ENCODE assay signal across 8 cellular contexts in genomic region chr10:80596391-80597257, GRCh38. TPM values are rescaled to one million over a fixed set of nuclear protein-coding genes. Genes with fewer than 3 reads are reported as not detected.
DNase-seq lines count a peak whose midpoint lies in the region; ATAC-seq, FAIRE-seq and TF ChIP-seq lines count a peak whose summit lies in the region.

No MANE protein-coding gene starts in this region.

- H3K36me3 Mint-ChIP-seq in Calu3 (ENCODE audit: insufficient read depth, unreplicated experiment): no peaks in the 10 kb centered on the region

- no peak overlapping the region for H3K4me3 ChIP-seq in NB4 (ENCODE audit: low read depth, low read length)
- H3K4me3 ChIP-seq in small intestine (ENCODE audit: low read depth in 1 of 2, low read length in 2 of 2): no peak overlapping the region

- CTCF ChIA-PET in Calu3 (lab: Charles Lee): interaction anchor here (0.6 to 1.9 kb wide), 11 partner anchors 10 to 238 kb away, joined by 3 to 7 read pairs (median 3); no protein-coding TSS in a partner anchor

- intact Hi-C loops in Calu3 (cut with micrococcal nuclease; ENCODE audit: unreplicated experiment): loop anchor here (5.0 kb wide), 1 partner anchor 154 kb away; no protein-coding TSS in a partner anchor

- H3K27me3 Mint-ChIP-seq in Calu3 (ENCODE audit: unreplicated experiment): peaks cover 6% of the 10 kb centered on the region

- DNase-seq in Calu3 (peak; percentile 52), GM20000 (ENCODE audit: low spot score) (peak; percentile 63), NB4 (ENCODE audit: low read depth) (peak; percentile 70), germinal center (ENCODE audit: low spot score) (peak; percentile 61), small intestine (peak; percentile 51)
- peak; percentile 25 to 34 for DNase-seq in activated CD4-positive, alpha-beta T cell treated with anti-CD3 and anti-CD28 coated beads, Interleukin-2, amount 50 U/mL, for 48 hours

- no peak overlapping the region for H3K27ac Mint-ChIP-seq in Calu3 (ENCODE audit: unreplicated experiment)

- H3K4me1 ChIP-seq in small intestine (ENCODE audit: control insufficient read depth in 2 of 2, insufficient read depth in 1 of 2, low read depth in 1 of 2, low read length in 1 of 2): no peaks in the 10 kb centered on the region

- H3K9me3 ChIP-seq in small intestine (ENCODE audit: control insufficient read depth, low read depth): no peaks in the 10 kb centered on the region

- TF ChIP-seq POLR2A in NB4 (IDR thresholded peaks at IDR 0.05; ENCODE audit: extremely low read depth, insufficient read length): no peak

- WGBS in small intestine, 3 donors: 63 to 65% (median 64%) methylated on average over 15 of the region's 15 CpGs

- no peaks in the 10 kb centered on the region for H3K4me1 Mint-ChIP-seq in Calu3 (ENCODE audit: low read depth, unreplicated experiment)

- no peak for ATAC-seq in HG03342 (IDR thresholded peaks at IDR 0.05; ENCODE audit: unreplicated experiment)
- no peak for ATAC-seq in HG02623 (IDR thresholded peaks at IDR 0.05; ENCODE audit: unreplicated experiment)

- TF ChIP-seq CTCF in Calu3 (IDR thresholded peaks at IDR 0.05; ENCODE audit: unreplicated experiment): peak; percentile 91
- peak; percentile 81 for TF ChIP-seq CTCF in GM20000 (IDR thresholded peaks at IDR 0.05; ENCODE audit: extremely low read depth, missing control alignments)
- TF ChIP-seq CTCF in NB4 (IDR thresholded peaks at IDR 0.05; ENCODE audit: low read depth, low read length): peak; percentile 91

- no peak overlapping the region for H3K4me3 Mint-ChIP-seq in Calu3 (ENCODE audit: low read depth, unreplicated experiment)

- H3K27me3 ChIP-seq in small intestine (ENCODE audit: control insufficient read depth in 2 of 2, insufficient read depth in 2 of 2, low read length in 2 of 2): no peaks in the 10 kb centered on the region

- BruUV-seq in Calu3 (replicated peaks; lab: Mats Ljungman, UMichigan): no TSS peak

- H3K27ac ChIP-seq in small intestine (ENCODE audit: low read depth in 1 of 2, low read length in 1 of 2): no peak overlapping the region

- H3K9me3 Mint-ChIP-seq in Calu3 (ENCODE audit: low read depth, unreplicated experiment): no peaks in the 10 kb centered on the region

- H3K36me3 ChIP-seq in small intestine (ENCODE audit: control insufficient read depth in 2 of 2, insufficient read depth in 2 of 2, low read length in 2 of 2): no peaks in the 10 kb centered on the region

- FAIRE-seq in small intestine (lab: Jason Lieb, UNC): no peak

RNA-seq across cellular contexts. Expression of gene SH2D4B, which starts 58.9 kb away (rescaled TPM):
- 0.24 TPM in 1 of 2 replicates, not detected in the other for total RNA-seq in Calu3 (2022)
- polyA plus RNA-seq in small intestine: under 1 TPM in 1 of 3 donors, not detected in 2; 0.09 TPM
